23 cellular contexts compared by ENCODE assay signal in the genomic region with DNA sequence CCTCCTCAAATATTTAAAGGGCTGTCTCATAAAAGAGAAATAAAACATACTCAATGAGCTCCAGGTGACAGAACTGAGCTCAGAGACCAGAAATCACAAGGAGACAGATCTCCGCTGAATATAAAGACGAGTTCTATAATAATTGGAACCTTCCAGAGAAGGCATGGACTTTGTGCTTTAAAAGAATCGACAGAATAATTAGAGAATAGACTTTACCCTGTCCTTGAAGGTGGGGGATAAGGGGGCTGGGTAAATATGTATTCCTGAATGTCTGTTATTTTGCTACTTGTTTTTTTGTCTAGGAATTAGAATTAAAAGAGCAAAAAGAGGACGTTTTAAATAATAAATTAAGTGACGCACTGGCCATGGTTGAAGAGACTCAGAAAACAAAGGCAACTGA.
"Had no signal": no experiment of that assay in that cellular context is flagged by ENCODE, and none has a peak within 500 bp of the region (broad histone marks: within the 10 kb centered on the region; RNA-seq: fewer than 3 reads in every experiment).

No MANE protein-coding gene starts in this region.

- ATAC-seq: gastrocnemius medialis; left ventricle myocardium superior; lower lobe of right lung; naive thymus-derived CD8-positive, alpha-beta T cell; pancreas; sciatic nerve; stimulated activated memory B cell treated with anti-CD40 and anti-IgM and Interleukin-4, amounts not matched to agents 10 μg/mL and 1 μg/mL and 100 μg/mL, for 72 hours; stimulated activated naive CD8-positive, alpha-beta T cell treated with anti-CD3 and anti-CD28 coated beads, Interleukin-15, Interleukin-2, amounts not matched to agents 100 U/mL and 50 U/mL, for 24 hours had no signal

- H3K36me3 Mint-ChIP-seq: naive thymus-derived CD8-positive, alpha-beta T cell; stimulated activated memory B cell treated with anti-CD40 and anti-IgM and Interleukin-4, amounts not matched to agents 10 μg/mL and 1 μg/mL and 100 μg/mL, for 72 hours had no signal

- DNase-seq: dorsolateral prefrontal cortex; effector CD4-positive, alpha-beta T cell; foreskin fibroblast; gastrocnemius medialis; head of caudate nucleus; left ventricle myocardium superior; lower lobe of right lung; naive thymus-derived CD8-positive, alpha-beta T cell; pancreas; stimulated activated CD4-positive, alpha-beta T cell treated with anti-CD3 and anti-CD28 coated beads, Interleukin-2, amount 100 ng/mL, for 24 hours; stimulated activated CD4-positive, alpha-beta T cell treated with anti-CD3 and anti-CD28 coated beads, Interleukin-4, amount 100 ng/mL, for 24 hours; stimulated activated naive CD8-positive, alpha-beta T cell treated with anti-CD3 and anti-CD28 coated beads, Interleukin-15, Interleukin-2, amounts not matched to agents 100 U/mL and 50 U/mL, for 24 hours; substantia nigra; upper lobe of left lung; uterus had no signal

- H3K4me3 Mint-ChIP-seq: naive thymus-derived CD8-positive, alpha-beta T cell; neural crest cell; stimulated activated memory B cell treated with anti-CD40 and anti-IgM and Interleukin-4, amounts not matched to agents 10 μg/mL and 1 μg/mL and 100 μg/mL, for 72 hours had no signal

- FAIRE-seq: colon, keratinocyte, pancreas had no signal

- H3K4me1 ChIP-seq: gastrocnemius medialis, lower lobe of right lung, tibial nerve, upper lobe of left lung, uterus had no signal

- H3K4me1 Mint-ChIP-seq: stimulated activated memory B cell treated with anti-CD40 and anti-IgM and Interleukin-4, amounts not matched to agents 10 μg/mL and 1 μg/mL and 100 μg/mL, for 72 hours had no signal

- H3K27me3 ChIP-seq: gastrocnemius medialis, neutrophil, pancreas, tibial nerve, upper lobe of left lung, uterus had no signal

- H3K9me3 ChIP-seq: gastrocnemius medialis, lower lobe of right lung, neutrophil, pancreas, thoracic aorta, tibial nerve, upper lobe of left lung, uterus had no signal

- H3K36me3 ChIP-seq: gastrocnemius medialis, lower lobe of right lung, neutrophil, pancreas, thoracic aorta, tibial nerve, upper lobe of left lung, uterus had no signal

- H3K27ac Mint-ChIP-seq: naive thymus-derived CD8-positive, alpha-beta T cell; stimulated activated memory B cell treated with anti-CD40 and anti-IgM and Interleukin-4, amounts not matched to agents 10 μg/mL and 1 μg/mL and 100 μg/mL, for 72 hours had no signal

- H3K9me3 Mint-ChIP-seq: naive thymus-derived CD8-positive, alpha-beta T cell; stimulated activated memory B cell treated with anti-CD40 and anti-IgM and Interleukin-4, amounts not matched to agents 10 μg/mL and 1 μg/mL and 100 μg/mL, for 72 hours had no signal

- H3K27ac ChIP-seq: dorsolateral prefrontal cortex, gastrocnemius medialis, lower lobe of right lung, neutrophil, pancreas, thoracic aorta, tibial nerve, upper lobe of left lung, uterus had no signal

- H3K4me3 ChIP-seq: dorsolateral prefrontal cortex, gastrocnemius medialis, lower lobe of right lung, pancreas, thoracic aorta, tibial nerve, upper lobe of left lung, uterus had no signal
